Comparison of ENCODE assay signal across 1 cellular context in the genomic region with DNA sequence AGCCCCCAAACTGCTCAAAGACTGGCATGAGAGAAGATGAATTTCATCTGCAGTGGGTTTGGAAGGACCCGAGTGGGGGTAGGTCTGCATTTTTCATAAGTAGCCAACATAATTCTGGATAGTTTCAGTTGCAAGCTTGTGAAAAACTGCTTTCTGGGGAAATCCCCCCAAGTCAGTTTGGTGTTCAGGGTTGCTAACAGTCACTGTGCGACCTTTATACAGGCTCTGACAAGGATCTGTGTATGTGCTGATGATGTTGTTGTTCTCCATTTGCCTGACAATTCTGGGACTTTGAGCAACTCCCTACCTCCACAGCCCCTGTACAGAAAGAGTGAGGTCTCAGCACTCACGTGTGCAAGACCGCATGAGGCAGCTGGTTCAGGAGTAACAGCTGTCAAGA.
TF ChIP-seq lines count a peak whose summit lies in the region.

No MANE protein-coding gene starts in this region.

TF ChIP-seq in GM12878, 131 proteins besides CTCF, POLR2A, EP300 and RAD21 (continued from another document):
- TF ChIP-seq, protein P1, sequence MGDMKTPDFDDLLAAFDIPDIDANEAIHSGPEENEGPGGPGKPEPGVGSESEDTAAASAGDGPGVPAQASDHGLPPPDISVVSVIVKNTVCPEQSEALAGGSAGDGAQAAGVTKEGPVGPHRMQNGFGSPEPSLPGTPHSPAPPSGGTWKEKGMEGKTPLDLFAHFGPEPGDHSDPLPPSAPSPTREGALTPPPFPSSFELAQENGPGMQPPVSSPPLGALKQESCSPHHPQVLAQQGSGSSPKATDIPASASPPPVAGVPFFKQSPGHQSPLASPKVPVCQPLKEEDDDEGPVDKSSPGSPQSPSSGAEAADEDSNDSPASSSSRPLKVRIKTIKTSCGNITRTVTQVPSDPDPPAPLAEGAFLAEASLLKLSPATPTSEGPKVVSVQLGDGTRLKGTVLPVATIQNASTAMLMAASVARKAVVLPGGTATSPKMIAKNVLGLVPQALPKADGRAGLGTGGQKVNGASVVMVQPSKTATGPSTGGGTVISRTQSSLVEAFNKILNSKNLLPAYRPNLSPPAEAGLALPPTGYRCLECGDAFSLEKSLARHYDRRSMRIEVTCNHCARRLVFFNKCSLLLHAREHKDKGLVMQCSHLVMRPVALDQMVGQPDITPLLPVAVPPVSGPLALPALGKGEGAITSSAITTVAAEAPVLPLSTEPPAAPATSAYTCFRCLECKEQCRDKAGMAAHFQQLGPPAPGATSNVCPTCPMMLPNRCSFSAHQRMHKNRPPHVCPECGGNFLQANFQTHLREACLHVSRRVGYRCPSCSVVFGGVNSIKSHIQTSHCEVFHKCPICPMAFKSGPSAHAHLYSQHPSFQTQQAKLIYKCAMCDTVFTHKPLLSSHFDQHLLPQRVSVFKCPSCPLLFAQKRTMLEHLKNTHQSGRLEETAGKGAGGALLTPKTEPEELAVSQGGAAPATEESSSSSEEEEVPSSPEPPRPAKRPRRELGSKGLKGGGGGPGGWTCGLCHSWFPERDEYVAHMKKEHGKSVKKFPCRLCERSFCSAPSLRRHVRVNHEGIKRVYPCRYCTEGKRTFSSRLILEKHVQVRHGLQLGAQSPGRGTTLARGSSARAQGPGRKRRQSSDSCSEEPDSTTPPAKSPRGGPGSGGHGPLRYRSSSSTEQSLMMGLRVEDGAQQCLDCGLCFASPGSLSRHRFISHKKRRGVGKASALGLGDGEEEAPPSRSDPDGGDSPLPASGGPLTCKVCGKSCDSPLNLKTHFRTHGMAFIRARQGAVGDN (IDR thresholded peaks at IDR 0.05) = no peak
- no peak for TF ChIP-seq PAX5 (IDR thresholded peaks at IDR 0.05; ENCODE audit: borderline replicate concordance, low read depth, low read length)
- TF ChIP-seq HCFC1 (IDR thresholded peaks at IDR 0.05; ENCODE audit: low read length) = no peak
- no peak for TF ChIP-seq TARDBP (IDR thresholded peaks at IDR 0.05; ENCODE audit: borderline replicate concordance)
- no peak for TF ChIP-seq ATF7 (IDR thresholded peaks at IDR 0.05; ENCODE audit: low read depth)
- no peak for TF ChIP-seq EZH2 (IDR thresholded peaks at IDR 0.05; ENCODE audit: borderline replicate concordance, control insufficient read depth, low read depth, low read length)
- TF ChIP-seq ZNF207 (IDR thresholded peaks at IDR 0.05; ENCODE audit: borderline replicate concordance) = no peak
- TF ChIP-seq ESRRA (IDR thresholded peaks at IDR 0.05; ENCODE audit: low read length) = no peak
- no peak for TF ChIP-seq CBFB (IDR thresholded peaks at IDR 0.05; ENCODE audit: low read depth)
- no peak for TF ChIP-seq CBX3 (IDR thresholded peaks at IDR 0.05; ENCODE audit: borderline replicate concordance, low read depth)
- TF ChIP-seq TCF7 (IDR thresholded peaks at IDR 0.05; ENCODE audit: borderline replicate concordance) = no peak
- TF ChIP-seq, protein P2, sequence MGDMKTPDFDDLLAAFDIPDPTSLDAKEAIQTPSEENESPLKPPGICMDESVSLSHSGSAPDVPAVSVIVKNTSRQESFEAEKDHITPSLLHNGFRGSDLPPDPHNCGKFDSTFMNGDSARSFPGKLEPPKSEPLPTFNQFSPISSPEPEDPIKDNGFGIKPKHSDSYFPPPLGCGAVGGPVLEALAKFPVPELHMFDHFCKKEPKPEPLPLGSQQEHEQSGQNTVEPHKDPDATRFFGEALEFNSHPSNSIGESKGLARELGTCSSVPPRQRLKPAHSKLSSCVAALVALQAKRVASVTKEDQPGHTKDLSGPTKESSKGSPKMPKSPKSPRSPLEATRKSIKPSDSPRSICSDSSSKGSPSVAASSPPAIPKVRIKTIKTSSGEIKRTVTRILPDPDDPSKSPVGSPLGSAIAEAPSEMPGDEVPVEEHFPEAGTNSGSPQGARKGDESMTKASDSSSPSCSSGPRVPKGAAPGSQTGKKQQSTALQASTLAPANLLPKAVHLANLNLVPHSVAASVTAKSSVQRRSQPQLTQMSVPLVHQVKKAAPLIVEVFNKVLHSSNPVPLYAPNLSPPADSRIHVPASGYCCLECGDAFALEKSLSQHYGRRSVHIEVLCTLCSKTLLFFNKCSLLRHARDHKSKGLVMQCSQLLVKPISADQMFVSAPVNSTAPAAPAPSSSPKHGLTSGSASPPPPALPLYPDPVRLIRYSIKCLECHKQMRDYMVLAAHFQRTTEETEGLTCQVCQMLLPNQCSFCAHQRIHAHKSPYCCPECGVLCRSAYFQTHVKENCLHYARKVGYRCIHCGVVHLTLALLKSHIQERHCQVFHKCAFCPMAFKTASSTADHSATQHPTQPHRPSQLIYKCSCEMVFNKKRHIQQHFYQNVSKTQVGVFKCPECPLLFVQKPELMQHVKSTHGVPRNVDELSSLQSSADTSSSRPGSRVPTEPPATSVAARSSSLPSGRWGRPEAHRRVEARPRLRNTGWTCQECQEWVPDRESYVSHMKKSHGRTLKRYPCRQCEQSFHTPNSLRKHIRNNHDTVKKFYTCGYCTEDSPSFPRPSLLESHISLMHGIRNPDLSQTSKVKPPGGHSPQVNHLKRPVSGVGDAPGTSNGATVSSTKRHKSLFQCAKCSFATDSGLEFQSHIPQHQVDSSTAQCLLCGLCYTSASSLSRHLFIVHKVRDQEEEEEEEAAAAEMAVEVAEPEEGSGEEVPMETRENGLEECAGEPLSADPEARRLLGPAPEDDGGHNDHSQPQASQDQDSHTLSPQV (IDR thresholded peaks at IDR 0.05) = no peak
- TF ChIP-seq ZNF24 (IDR thresholded peaks at IDR 0.05) = no peak
